10 cellular contexts compared by ENCODE assay signal in the genomic region with DNA sequence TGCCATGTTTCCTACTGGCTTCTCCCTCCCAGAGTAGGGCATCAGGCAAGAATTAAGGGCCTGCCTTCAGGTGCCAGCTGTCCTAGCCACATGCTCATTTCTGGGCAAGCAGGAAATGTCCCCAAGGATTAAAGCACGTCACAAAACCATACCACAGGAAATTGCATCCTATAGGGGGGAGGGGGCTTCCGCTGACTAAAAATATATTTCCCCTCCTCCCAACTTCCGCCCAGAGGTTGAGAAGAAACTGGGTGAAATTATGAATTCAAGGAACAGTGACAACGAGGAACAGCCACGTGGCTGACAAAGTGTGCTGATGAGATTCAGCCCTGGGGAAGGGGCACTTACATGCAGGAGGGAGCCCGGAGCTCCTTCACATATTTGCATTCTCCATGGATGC. TPM values are rescaled to one million over a fixed set of nuclear protein-coding genes. Genes with fewer than 3 reads are reported as not detected.
DNase-seq lines count a peak whose midpoint lies in the region; ATAC-seq, FAIRE-seq and TF ChIP-seq lines count a peak whose summit lies in the region.
"Had no signal": no experiment of that assay in that cellular context is flagged by ENCODE, and none has a peak within 500 bp of the region (broad histone marks: within the 10 kb centered on the region; RNA-seq: fewer than 3 reads in every experiment).

No MANE protein-coding gene starts in this region.

- H3K36me3 ChIP-seq in GM12878 (ENCODE audit: control insufficient read depth in 2 of 2, insufficient read depth in 2 of 2, low read length in 1 of 2): no peaks in the 10 kb centered on the region
- H3K36me3 ChIP-seq in skeletal muscle tissue (ENCODE audit: control insufficient read depth in 3 of 3, insufficient read depth in 3 of 3, low read length in 3 of 3): peaks cover 4 to 18% (median 7%) of the 10 kb centered on the region in 3 donors

- H3K4me3 Mint-ChIP-seq in nephron progenitor cell: no peak overlapping the region

- TF ChIP-seq POLR2A in GM12892 (IDR thresholded peaks at IDR 0.05; ENCODE audit: low read depth, low read length): no peak
- no peak for TF ChIP-seq POLR2A in GM12878 (IDR thresholded peaks at IDR 0.05; ENCODE audit: low read depth, low read length)

- RAD21 ChIA-PET in GM12878 (lab: Charles Lee; ENCODE audit: unreplicated experiment): interaction anchor here (9.2 kb wide), 1 partner anchor 97 kb away, joined by 131 read pairs; no protein-coding TSS in a partner anchor

- no peaks in the 10 kb centered on the region for H3K27me3 ChIP-seq in GM12878 (replicated peaks in 1 of 2; ENCODE audit: control insufficient read depth in 2 of 2, insufficient read depth in 2 of 2, low read length in 1 of 2)
- no peaks in the 10 kb centered on the region for H3K27me3 ChIP-seq in skeletal muscle tissue (ENCODE audit: control insufficient read depth in 3 of 3, insufficient read depth in 3 of 3, low read length in 3 of 3)
- H3K27me3 ChIP-seq: hepatocyte had no signal

- H3K4me3 ChIP-seq in GM12878: no peak overlapping the region
- peak overlapping the region in 2 of 3 donors; percentile 31 to 45 for H3K4me3 ChIP-seq in skeletal muscle tissue (ENCODE audit: low read length in 3 of 3)
- H3K4me3 ChIP-seq: hepatocyte had no signal

- H3K9me3 Mint-ChIP-seq in nephron progenitor cell: no peaks in the 10 kb centered on the region

- no peaks in the 10 kb centered on the region for H4K20me1 ChIP-seq in GM12878 (ENCODE audit: control insufficient read depth, insufficient read depth)

- H3K79me2 ChIP-seq in GM12878 (ENCODE audit: control insufficient read depth, insufficient read depth, low read length): peaks cover 3% of the 10 kb centered on the region
- H3K79me2 ChIP-seq: hepatocyte had no signal

- H3K9me3 ChIP-seq in GM12878 (replicated peaks; ENCODE audit: control insufficient read depth, insufficient read depth, low read length) (no peaks in the 10 kb centered on the region), skeletal muscle tissue (ENCODE audit: control insufficient read depth in 3 of 3, low read length in 3 of 3) (no peaks in the 10 kb centered on the region)

- SMC1A ChIA-PET in GM12878 (lab: Charles Lee; ENCODE audit: uncharacterized antibody, unreplicated experiment): interaction anchor here (0.6 to 2.0 kb wide), 5 partner anchors 10 to 359 kb away, joined by 3 to 8 read pairs (median 5); no protein-coding TSS in a partner anchor

- TF ChIP-seq CTCF in GM12878 (IDR thresholded peaks at IDR 0.05 in 2 of 3, conservative IDR thresholded peaks at IDR 0.05 in 1 of 3; ENCODE audit: control insufficient read depth in 2 of 3, extremely low read depth in 1 of 3, insufficient read depth in 1 of 3, low read depth in 3 of 3, low read length in 3 of 3): no peak
- no peak for TF ChIP-seq CTCF in nephron progenitor cell (IDR thresholded peaks at IDR 0.05)

- peak overlapping the region; percentile 69 for H3K4me2 ChIP-seq in GM12878 (ENCODE audit: control insufficient read depth, insufficient read depth)
- H3K4me2 ChIP-seq: hepatocyte had no signal

- H3K4me1 Mint-ChIP-seq in nephron progenitor cell: peaks cover 17% of the 10 kb centered on the region

- POLR2A ChIA-PET in GM12878 (lab: Charles Lee): interaction anchor here (0.5 to 1.0 kb wide), 3 partner anchors 14 to 120 kb away, joined by 3 read pairs; no protein-coding TSS in a partner anchor

- FAIRE-seq in GM12892 (lab: Jason Lieb, UNC): peak; percentile 24
- no peak for FAIRE-seq in GM12878 (lab: Jason Lieb, UNC)

- no peak for TF ChIP-seq RAD21 in GM12878 (IDR thresholded peaks at IDR 0.05; ENCODE audit: insufficient read depth, low read depth, low read length)

- ATAC-seq in GM12878 (peak; percentile 17), HG02759 (IDR thresholded peaks at IDR 0.05; ENCODE audit: unreplicated experiment) (no peak)

- CTCF ChIA-PET in GM12878 (lab: Yijun Ruan, JAX): interaction anchor here (1.3 to 16.9 kb wide), 5 partner anchors 8 to 173 kb away, joined by 3 to 774 read pairs (median 10); no protein-coding TSS in a partner anchor

- H3K27ac ChIP-seq in GM12878 (ENCODE audit: control insufficient read depth, insufficient read depth) (peak overlapping the region; percentile 72), skeletal muscle tissue (ENCODE audit: low read depth, low read length) (peak overlapping the region; percentile 81)
- H3K27ac ChIP-seq: hepatocyte had no signal

- DNase-seq in GM12892 (ENCODE audit: insufficient read length) (no peak), NOMO-1 treated with dmso at 0.1 percent for 144 hours (lab: John Stamatoyannopoulos, UW; ENCODE audit: unreplicated experiment) (peak; percentile 79), GM12878 (ENCODE audit: low read depth, low spot score) (peak; percentile 60), NCI-H187 treated with DMSO at 0.1 percent for 48 hours (lab: John Stamatoyannopoulos, UW) (no peak), nephron progenitor cell (no peak), NCI-H446 (lab: John Stamatoyannopoulos, UW) (no peak)
- DNase-seq: NCI-H774 had no signal

- no TSS peak for BruUV-seq in GM12878 (replicated peaks; lab: Mats Ljungman, UMichigan)

- H3K9ac ChIP-seq in GM12878 (ENCODE audit: control insufficient read depth, insufficient read depth, low read length): no peak overlapping the region
- H3K9ac ChIP-seq in skeletal muscle tissue (ENCODE audit: low read depth in 1 of 3, low read length in 3 of 3): peak overlapping the region in 1 of 3 donors; percentile 47

- H3K27me3 Mint-ChIP-seq in nephron progenitor cell (ENCODE audit: low read depth, poor library complexity): peaks cover 44% of the 10 kb centered on the region

- intact Hi-C loops in GM12878 (cut with micrococcal nuclease; ENCODE audit: unreplicated experiment): no loop called here

- TF ChIP-seq EP300 in GM12878 (IDR thresholded peaks at IDR 0.05; ENCODE audit: borderline replicate concordance in 1 of 2, control insufficient read depth in 1 of 2, low read depth in 2 of 2, low read length in 2 of 2): peak in 1 of 2 experiments; percentile 34; a peak in 2 of 4 replicates

- in situ Hi-C loops in GM12878 (cut with MboI): no loop called here

- peak overlapping the region; percentile 80 for H2AFZ ChIP-seq in GM12878 (ENCODE audit: control insufficient read depth, low read depth, low read length)
- H2AFZ ChIP-seq: hepatocyte had no signal

- peaks cover 42% of the 10 kb centered on the region for H3K4me1 ChIP-seq in GM12878 (ENCODE audit: control insufficient read depth, insufficient read depth, low read length)
- H3K4me1 ChIP-seq in skeletal muscle tissue (ENCODE audit: control insufficient read depth in 3 of 3, insufficient read depth in 3 of 3, low read length in 3 of 3): peaks cover 75 to 88% (median 78%) of the 10 kb centered on the region in 3 donors

- no peak overlapping the region for H3K27ac Mint-ChIP-seq in nephron progenitor cell

- H3K36me3 Mint-ChIP-seq in nephron progenitor cell (ENCODE audit: low read depth): no peaks in the 10 kb centered on the region

- 10% methylated on average over 6 of the region's 6 CpGs for WGBS in GM12878 (ENCODE audit: insufficient coverage, insufficient replicate concordance, low lambda C conversion rate, missing lambda C conversion rate)

RNA-seq across cellular contexts. Expression of a gene that starts 4.1 kb away (rescaled TPM):
- 2.1 TPM for polyA plus RNA-seq in GM12892 (2012; ENCODE audit: missing spikeins)
- total RNA-seq in GM12878 (2013; cell fraction: nucleolus; rRNA removed): 2.0 and 2.9 TPM in 2 replicates
- 2.5 and 3.1 TPM in 2 replicates for total RNA-seq in GM12878 (2014; rRNA removed)
- total RNA-seq in GM12878 (2014; rRNA removed; fragmentation: Illumina TruSeq; extraction: Trizol): 2.5 and 2.9 TPM in 2 replicates
- 2.6 and 2.7 TPM in 2 replicates for total RNA-seq in GM12878 (2021)
- polyA plus RNA-seq in GM12878 (2011; ENCODE audit: low read depth): 0.33 TPM
- 2.2 and 2.5 TPM in 2 replicates for polyA plus RNA-seq in GM12878 (2011; rRNA removed)
- polyA plus RNA-seq in GM12878 (2011; cell fraction: cytosol; rRNA removed): 1.5 and 1.6 TPM in 2 replicates
- 2.6 TPM in 2 replicates for polyA plus RNA-seq in GM12878 (2011; cell fraction: nucleus; rRNA removed)
- polyA plus RNA-seq in GM12878 (2012): 0.27 and 0.42 TPM in 2 replicates
- 3.1 and 4.5 TPM in 2 replicates for polyA plus RNA-seq in GM12878 (2014; fragmentation: Illumina TruSeq; extraction: Trizol)
- polyA plus RNA-seq in GM12878 (2014; fragmentation: Nextera tagmentation; extraction: Ambion mirVana): 1 to 10 TPM in 1 of 2 experiments, under 1 TPM in 1; 0.87 to 1.5 TPM
- polyA plus RNA-seq in GM12878 (2014; rRNA removed): 1.6 and 2.0 TPM in 2 replicates
- 1 to 10 TPM; 1.3 to 1.6 TPM for polyA plus RNA-seq in GM12878 (2016; fragmentation: Nextera tagmentation; extraction: Ambion mirVana)
- polyA minus RNA-seq in GM12878 (2011; rRNA and poly(A)+ RNA removed): 0.88 and 1.9 TPM in 2 replicates
- 0.53 and 0.73 TPM in 2 replicates for polyA minus RNA-seq in GM12878 (2011; cell fraction: cytosol; rRNA and poly(A)+ RNA removed)
- polyA minus RNA-seq in GM12878 (2011; cell fraction: nucleus; rRNA and poly(A)+ RNA removed): 1.9 and 3.3 TPM in 2 replicates
- 11.0 TPM for total RNA-seq in skeletal muscle tissue

RNA-seq across cellular contexts. Expression of a gene that starts 17.7 kb away (rescaled TPM):
- not detected for polyA plus RNA-seq in GM12892 (2012; ENCODE audit: missing spikeins)
- total RNA-seq in GM12878 (2013; cell fraction: nucleolus; rRNA removed): 0.35 and 0.64 TPM in 2 replicates
- total RNA-seq in GM12878 (2014; rRNA removed) (0.05 TPM in 1 of 2 replicates, not detected in the other), GM12878 (2014; rRNA removed; fragmentation: Illumina TruSeq; extraction: Trizol) (not detected in 2 replicates), GM12878 (2021) (0.05 TPM in 1 of 2 replicates, not detected in the other), skeletal muscle tissue (not detected)
- polyA plus RNA-seq in GM12878 (2011; ENCODE audit: low read depth): not detected
- polyA plus RNA-seq in GM12878 (2011; rRNA removed) (not detected in 2 replicates), GM12878 (2014; fragmentation: Illumina TruSeq; extraction: Trizol) (not detected in 2 replicates), GM12878 (2014; fragmentation: Nextera tagmentation; extraction: Ambion mirVana) (under 1 TPM in 1 of 2 experiments, not detected in 1; 0.05 TPM), GM12878 (2014; rRNA removed) (0.03 TPM in 1 of 2 replicates, not detected in the other), GM12878 (2016; fragmentation: Nextera tagmentation; extraction: Ambion mirVana) (not detected)
- polyA plus RNA-seq in GM12878 (2011; cell fraction: cytosol; rRNA removed): 0.02 TPM in 1 of 2 replicates, not detected in the other
- polyA plus RNA-seq in GM12878 (2011; cell fraction: nucleus; rRNA removed): 0.09 and 0.29 TPM in 2 replicates
- not detected in 2 replicates for polyA plus RNA-seq in GM12878 (2012)
- polyA minus RNA-seq in GM12878 (2011; rRNA and poly(A)+ RNA removed): not detected in 2 replicates
- polyA minus RNA-seq in GM12878 (2011; cell fraction: cytosol; rRNA and poly(A)+ RNA removed): not detected in 2 replicates
- not detected in 2 replicates for polyA minus RNA-seq in GM12878 (2011; cell fraction: nucleus; rRNA and poly(A)+ RNA removed)

RNA-seq across cellular contexts. Expression of a gene that starts 39.4 kb away (rescaled TPM):
- 93.4 TPM for polyA plus RNA-seq in GM12892 (2012; ENCODE audit: missing spikeins)
- 35.6 and 38.4 TPM in 2 replicates for total RNA-seq in GM12878 (2013; cell fraction: nucleolus; rRNA removed)
- total RNA-seq in GM12878 (2014; rRNA removed) (79.9 and 86.9 TPM in 2 replicates), GM12878 (2014; rRNA removed; fragmentation: Illumina TruSeq; extraction: Trizol) (73.0 and 91.1 TPM in 2 replicates), GM12878 (2021) (58.5 and 62.9 TPM in 2 replicates), skeletal muscle tissue (34.4 TPM)
- 28.9 TPM for polyA plus RNA-seq in GM12878 (2011; ENCODE audit: low read depth)
- polyA plus RNA-seq in GM12878 (2011; rRNA removed) (63.8 and 65.9 TPM in 2 replicates), GM12878 (2014; fragmentation: Illumina TruSeq; extraction: Trizol) (150 and 190 TPM in 2 replicates), GM12878 (2014; fragmentation: Nextera tagmentation; extraction: Ambion mirVana) (100 to 1,000 TPM; 192 to 193 TPM), GM12878 (2014; rRNA removed) (85.8 and 86.8 TPM in 2 replicates), GM12878 (2016; fragmentation: Nextera tagmentation; extraction: Ambion mirVana) (100 to 1,000 TPM; 112 to 131 TPM)
- 98.8 and 102 TPM in 2 replicates for polyA plus RNA-seq in GM12878 (2011; cell fraction: cytosol; rRNA removed)
- polyA plus RNA-seq in GM12878 (2011; cell fraction: nucleus; rRNA removed): 24.5 and 33.3 TPM in 2 replicates
- 85.5 and 118 TPM in 2 replicates for polyA plus RNA-seq in GM12878 (2012)
- 57.4 and 63.6 TPM in 2 replicates for polyA minus RNA-seq in GM12878 (2011; rRNA and poly(A)+ RNA removed)
- 15.2 and 18.9 TPM in 2 replicates for polyA minus RNA-seq in GM12878 (2011; cell fraction: cytosol; rRNA and poly(A)+ RNA removed)
- polyA minus RNA-seq in GM12878 (2011; cell fraction: nucleus; rRNA and poly(A)+ RNA removed): 10.6 and 13.1 TPM in 2 replicates

RNA-seq across cellular contexts. Expression of a gene that starts 59.3 kb away (rescaled TPM):
- 63.3 TPM for polyA plus RNA-seq in GM12892 (2012; ENCODE audit: missing spikeins)
- total RNA-seq in GM12878 (2013; cell fraction: nucleolus; rRNA removed): 409 and 411 TPM in 2 replicates
- total RNA-seq in GM12878 (2014; rRNA removed) (56.3 and 59.9 TPM in 2 replicates), GM12878 (2014; rRNA removed; fragmentation: Illumina TruSeq; extraction: Trizol) (60.2 and 61.5 TPM in 2 replicates), GM12878 (2021) (85.6 and 87.1 TPM in 2 replicates), skeletal muscle tissue (85.1 TPM)
- 61.7 TPM for polyA plus RNA-seq in GM12878 (2011; ENCODE audit: low read depth)
- polyA plus RNA-seq in GM12878 (2011; rRNA removed) (86.7 and 96.8 TPM in 2 replicates), GM12878 (2014; fragmentation: Illumina TruSeq; extraction: Trizol) (84.7 and 95.6 TPM in 2 replicates), GM12878 (2014; fragmentation: Nextera tagmentation; extraction: Ambion mirVana) (10 to 100 TPM; 31.6 to 36.3 TPM), GM12878 (2014; rRNA removed) (69.3 and 72.5 TPM in 2 replicates), GM12878 (2016; fragmentation: Nextera tagmentation; extraction: Ambion mirVana) (10 to 100 TPM; 76.1 to 76.7 TPM)
- 51.8 and 60.4 TPM in 2 replicates for polyA plus RNA-seq in GM12878 (2011; cell fraction: cytosol; rRNA removed)
- 90.0 and 107 TPM in 2 replicates for polyA plus RNA-seq in GM12878 (2011; cell fraction: nucleus; rRNA removed)
- polyA plus RNA-seq in GM12878 (2012): 65.7 and 75.6 TPM in 2 replicates
- polyA minus RNA-seq in GM12878 (2011; rRNA and poly(A)+ RNA removed): 119 and 180 TPM in 2 replicates
- polyA minus RNA-seq in GM12878 (2011; cell fraction: cytosol; rRNA and poly(A)+ RNA removed): 34.9 and 50.0 TPM in 2 replicates
- polyA minus RNA-seq in GM12878 (2011; cell fraction: nucleus; rRNA and poly(A)+ RNA removed): 56.9 and 116 TPM in 2 replicates

Comparison
In these comparisons a context has a peak if more than half of its experiments do, and no peak if none do; other contexts are left out.
1. DNase-seq: peak in NOMO-1 treated with dmso at 0.1 percent for 144 hours (single experiment) and GM12878 (single experiment); none in GM12892 (single experiment), NCI-H187 treated with DMSO at 0.1 percent for 48 hours (single experiment), nephron progenitor cell (single experiment) and NCI-H446 (0 of 2).